Comparison of ENCODE assay signal across 1 cellular context in genomic region chr16:842061-842476, GRCh38.
TF ChIP-seq lines count a peak whose summit lies in the region.

No MANE protein-coding gene starts in this region.

TF ChIP-seq in SK-N-SH treated with all-trans-retinoic acid at 6 μM for 48 hours, 23 proteins besides CTCF, POLR2A, EP300 and RAD21 (continued from another document):
- TF ChIP-seq ESRRG (CRISPR knock-in tag; IDR thresholded peaks at IDR 0.05) (no peak), POU6F1 (CRISPR knock-in tag; IDR thresholded peaks at IDR 0.05; ENCODE audit: borderline replicate concordance, low read depth) (no peak), CSRNP3 (CRISPR knock-in tag; IDR thresholded peaks at IDR 0.05) (no peak), ARNTL (CRISPR knock-in tag; IDR thresholded peaks at IDR 0.05; ENCODE audit: borderline replicate concordance, low read depth) (no peak), RARB (CRISPR knock-in tag; IDR thresholded peaks at IDR 0.05) (no peak), PATZ1 (CRISPR knock-in tag; IDR thresholded peaks at IDR 0.05; ENCODE audit: borderline replicate concordance) (no peak), ZFP30 (CRISPR knock-in tag; IDR thresholded peaks at IDR 0.05) (no peak), SNAI2 (CRISPR knock-in tag; IDR thresholded peaks at IDR 0.05) (no peak), ZC3H10 (CRISPR knock-in tag; IDR thresholded peaks at IDR 0.05) (no peak), ZNF8 (CRISPR knock-in tag; IDR thresholded peaks at IDR 0.05) (no peak), PPARA (CRISPR knock-in tag; IDR thresholded peaks at IDR 0.05; ENCODE audit: borderline replicate concordance) (no peak), TSHZ2 (CRISPR knock-in tag; IDR thresholded peaks at IDR 0.05) (no peak), ZNF565 (CRISPR knock-in tag; conservative IDR thresholded peaks at IDR 0.05; ENCODE audit: low read depth) (no peak)
